In genomic region chr7:25900245-25900644, GRCh38 we compare ENCODE assay signal across 33 cellular contexts.
"Had no signal": no experiment of that assay in that cellular context is flagged by ENCODE, and none has a peak within 500 bp of the region (broad histone marks: within the 10 kb centered on the region; RNA-seq: fewer than 3 reads in every experiment).

No MANE protein-coding gene starts in this region.

- H3K36me3 ChIP-seq: SJCRH30 had no signal

- H3K27me3 ChIP-seq: SJCRH30 had no signal

- H2AFZ ChIP-seq: PC-9 had no signal

- H3K9me3 ChIP-seq: SJCRH30 had no signal

- H3K4me2 ChIP-seq: PC-9 had no signal

- FAIRE-seq: RCC 7860 had no signal

- H3K4me3 ChIP-seq: PC-9, SJCRH30, SK-N-MC had no signal

- H3K27ac ChIP-seq: PC-9, RWPE1, SJCRH30, SK-N-MC had no signal

- DNase-seq: Karpas-422, MM.1S, MV-4-11, NCI-H1092, NCI-H1105 treated with DMSO at 0.1 percent for 48 hours, NCI-H1417, NCI-H1436, NCI-H146, NCI-H1694, NCI-H187, NCI-H1930, NCI-H2029 treated with DMSO at 0.1 percent for 48 hours, NCI-H2081 treated with DMSO at 0.1 percent for 48 hours, NCI-H2107, NCI-H2171, NCI-H226, NCI-H446 treated with DMSO at 0.1 percent for 48 hours, NCI-H510A, NCI-H524, NCI-H526, NCI-H69, NCI-H748 treated with DMSO at 0.1 percent for 48 hours, PC-9, SHP77, SIG-M5, SJCRH30, T-cell had no signal

- H3K4me1 ChIP-seq: SJCRH30 had no signal

- ATAC-seq: Panc1, Right ventricle myocardium inferior, SK-N-SH treated with all-trans-retinoic acid at 6 μM for 48 hours, T-cell had no signal
